Comparison of ENCODE assay signal across 8 cellular contexts in the genomic region with DNA sequence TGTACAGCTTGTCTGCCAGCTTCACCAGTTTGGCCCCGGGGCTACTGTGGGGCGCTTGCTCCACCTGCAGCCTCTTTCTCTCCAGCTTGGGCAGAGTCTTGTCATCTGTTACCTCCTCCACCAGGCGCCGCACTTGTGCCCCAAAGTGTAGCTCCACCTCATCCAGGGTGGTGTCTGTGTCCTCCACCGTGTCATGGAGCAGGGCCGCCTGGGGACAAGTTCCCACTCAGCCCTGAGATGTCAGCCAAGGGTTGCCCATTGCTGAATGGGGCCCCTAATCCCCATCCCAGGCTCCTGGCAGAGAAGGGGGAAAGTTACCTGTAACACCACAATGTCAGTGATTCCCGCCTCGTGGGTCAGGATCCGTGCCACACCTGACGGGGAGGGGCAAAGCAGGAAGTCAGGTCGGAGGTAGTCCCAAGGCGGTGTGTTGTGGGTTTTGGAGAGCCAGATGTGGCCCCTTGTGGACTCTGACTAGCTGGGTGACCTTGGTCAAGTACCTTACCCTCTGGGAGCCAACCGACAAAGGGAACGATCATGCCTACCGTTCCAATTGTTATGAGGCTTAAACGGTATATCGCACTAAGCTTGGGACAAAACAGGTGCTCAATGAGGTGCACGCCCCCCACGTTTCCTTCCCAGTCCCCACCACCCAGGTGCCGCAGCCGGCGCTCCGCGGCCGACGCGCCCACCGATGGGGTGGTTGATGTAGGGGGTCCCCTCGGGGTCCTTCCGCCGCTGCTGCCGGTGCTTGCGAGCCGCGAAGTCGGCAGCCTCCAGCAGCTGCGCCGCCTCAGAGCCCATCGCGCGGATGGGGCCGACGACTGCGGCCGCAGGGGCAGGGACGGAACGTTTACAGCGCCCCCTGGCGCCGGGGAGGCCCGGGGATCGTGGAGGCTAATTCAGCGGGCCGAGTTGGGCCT. TPM values are rescaled to one million over a fixed set of nuclear protein-coding genes. Genes with fewer than 3 reads are reported as not detected.
DNase-seq lines count a peak whose midpoint lies in the region; ATAC-seq and TF ChIP-seq lines count a peak whose summit lies in the region.

A gene with protein sequence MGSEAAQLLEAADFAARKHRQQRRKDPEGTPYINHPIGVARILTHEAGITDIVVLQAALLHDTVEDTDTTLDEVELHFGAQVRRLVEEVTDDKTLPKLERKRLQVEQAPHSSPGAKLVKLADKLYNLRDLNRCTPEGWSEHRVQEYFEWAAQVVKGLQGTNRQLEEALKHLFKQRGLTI (minus strand): TSS at position 813 of the 923 bp plus-strand sequence. CDS start 9 bp downstream, at position 804.

- DNase-seq in AG10803 (ENCODE audit: low read depth) (peak; percentile 78), NCI-H446 (lab: John Stamatoyannopoulos, UW) (peak; percentile 37 to 82), cerebellum (ENCODE audit: low spot score) (peak; percentile 89), kidney glomerular epithelial cell (lab: John Stamatoyannopoulos, UW) (peak; percentile 83)
- DNase-seq in activated CD4-positive, CD25-positive, alpha-beta regulatory T cell treated with anti-CD3 and anti-CD28 coated beads, Interleukin-2, amount 50 U/mL, for 72 hours = peak; percentile 96
- peak; percentile 74 to 93 for DNase-seq in stimulated activated CD4-positive, alpha-beta T cell treated with anti-CD3 and anti-CD28 coated beads, Interleukin-1b, Interleukin-23, amount 100 ng/mL, for 1 hour (ENCODE audit: low read depth in 2 of 2)

- peak within 1 kb of the TSS; percentile 92 for H3K4me3 ChIP-seq in AG10803 (ENCODE audit: low read length)

- ATAC-seq in GM19025 (IDR thresholded peaks at IDR 0.05; ENCODE audit: low read depth, unreplicated experiment) = peak; percentile 38
- peak; percentile 50 for ATAC-seq in HG03280 (IDR thresholded peaks at IDR 0.05; ENCODE audit: unreplicated experiment)

- TF ChIP-seq CTCF in AG10803 (conservative IDR thresholded peaks at IDR 0.05; ENCODE audit: low read length) = peak; percentile 71

RNA-seq across cellular contexts. Expression of the gene that starts here (rescaled TPM):
- 8.5 TPM for total RNA-seq in cerebellum

Comparison
In these comparisons a context has a peak if more than half of its experiments do, and no peak if none do; other contexts are left out.
1. Peak in every context shown above with its lines: DNase-seq, ATAC-seq and H3K4me3 ChIP-seq.